19 cellular contexts compared by ENCODE assay signal in the genomic region with DNA sequence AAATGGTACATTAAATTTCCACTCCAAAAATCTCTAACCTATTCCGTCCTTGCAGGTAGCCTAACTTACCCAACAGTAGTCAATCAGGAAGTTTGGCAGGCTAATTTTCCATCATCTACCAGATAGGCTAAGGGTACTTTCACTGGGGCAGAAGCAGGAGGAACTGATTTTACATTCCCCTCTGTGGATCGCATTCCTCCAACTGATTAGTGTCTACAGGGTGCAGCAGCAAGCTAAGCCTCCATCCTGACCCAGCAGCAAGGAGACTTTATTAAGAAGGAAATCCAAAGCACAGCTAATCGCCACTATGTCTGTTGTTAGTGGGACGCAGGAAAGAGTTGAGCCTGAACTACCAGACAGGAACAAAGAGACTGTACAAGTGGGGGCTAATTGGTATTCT.
A peak's percentile ranks its signal among the peaks of the same experiment; 100 is the strongest.
DNase-seq lines count a peak whose midpoint lies in the region; ATAC-seq and TF ChIP-seq lines count a peak whose summit lies in the region.
"Had no signal": no experiment of that assay in that cellular context is flagged by ENCODE, and none has a peak within 500 bp of the region (broad histone marks: within the 10 kb centered on the region; RNA-seq: fewer than 3 reads in every experiment).

No MANE protein-coding gene starts in this region.

- H3K9me3 Mint-ChIP-seq in stimulated activated naive CD8-positive, alpha-beta T cell treated with anti-CD3 and anti-CD28 coated beads, Interleukin-15, Interleukin-2, amounts not matched to agents 100 ng/mL and 50 ng/mL, for 24 hours, result no peaks in the 10 kb centered on the region
- peaks cover 5% of the 10 kb centered on the region for H3K9me3 Mint-ChIP-seq in activated T-helper 2 cell treated with anti-CD3 and anti-CD28 coated beads, Interferon-gamma antibody, Interleukin-2, Interleukin-4, amounts not matched to agents 10 μg/mL and 5 μg/mL and 100 μg/mL, durations not matched to agents 14 hours and 24 hours and 36 hours
- peaks cover 7% of the 10 kb centered on the region for H3K9me3 Mint-ChIP-seq in endodermal cell

- no peaks in the 10 kb centered on the region for H3K36me3 ChIP-seq in mesendoderm (ENCODE audit: control insufficient read depth, insufficient read depth, low read length)
- H3K36me3 ChIP-seq in endodermal cell (ENCODE audit: control insufficient read depth, insufficient read depth, low read length), result no peaks in the 10 kb centered on the region
- H3K36me3 ChIP-seq: BLaER1, HAP-1, MG63 had no signal

- no peak overlapping the region for H3K18ac ChIP-seq in mesendoderm (ENCODE audit: low read length)

- H4K8ac ChIP-seq in mesendoderm (ENCODE audit: low read depth, low read length), result no peak overlapping the region

- H3K27me3 Mint-ChIP-seq in stimulated activated naive CD8-positive, alpha-beta T cell treated with anti-CD3 and anti-CD28 coated beads, Interleukin-15, Interleukin-2, amounts not matched to agents 100 ng/mL and 50 ng/mL, for 24 hours, result no peaks in the 10 kb centered on the region
- H3K27me3 Mint-ChIP-seq in activated T-helper 2 cell treated with anti-CD3 and anti-CD28 coated beads, Interferon-gamma antibody, Interleukin-2, Interleukin-4, amounts not matched to agents 10 μg/mL and 5 μg/mL and 100 μg/mL, durations not matched to agents 14 hours and 24 hours and 36 hours (ENCODE audit: low read depth), result no peaks in the 10 kb centered on the region
- H3K27me3 Mint-ChIP-seq in endodermal cell (ENCODE audit: insufficient read depth), result no peaks in the 10 kb centered on the region
- H3K27me3 Mint-ChIP-seq: CD4-positive, alpha-beta memory T cell had no signal

- H3K4me3 ChIP-seq in mesendoderm (ENCODE audit: low read length) (no peak overlapping the region), endodermal cell (ENCODE audit: low read length) (no peak overlapping the region)
- H3K4me3 ChIP-seq: BLaER1, GM12878, HAP-1, MG63 had no signal

- no peak overlapping the region for H4K5ac ChIP-seq in mesendoderm (ENCODE audit: low read length)

- H3K4me1 Mint-ChIP-seq in stimulated activated naive CD8-positive, alpha-beta T cell treated with anti-CD3 and anti-CD28 coated beads, Interleukin-15, Interleukin-2, amounts not matched to agents 100 ng/mL and 50 ng/mL, for 24 hours (ENCODE audit: low read depth), result peaks cover 51% of the 10 kb centered on the region
- peaks cover 40% of the 10 kb centered on the region for H3K4me1 Mint-ChIP-seq in activated T-helper 2 cell treated with anti-CD3 and anti-CD28 coated beads, Interferon-gamma antibody, Interleukin-2, Interleukin-4, amounts not matched to agents 10 μg/mL and 5 μg/mL and 100 μg/mL, durations not matched to agents 14 hours and 24 hours and 36 hours (ENCODE audit: low read depth)
- H3K4me1 Mint-ChIP-seq in endodermal cell, result peaks cover 19% of the 10 kb centered on the region

- H3K4me2 ChIP-seq in mesendoderm (ENCODE audit: low read length), result no peak overlapping the region
- H3K4me2 ChIP-seq: BLaER1 had no signal

- DNase-seq in stimulated activated naive CD8-positive, alpha-beta T cell treated with anti-CD3 and anti-CD28 coated beads, Interleukin-15, Interleukin-2, amounts not matched to agents 100 U/mL and 50 U/mL, for 24 hours, result no peak
- no peak for DNase-seq in activated T-helper 2 cell treated with anti-CD3 and anti-CD28 coated beads, Interferon-gamma antibody, Interleukin-2, Interleukin-4, amounts not matched to agents 10 μg/mL and 5 μg/mL and 100 μg/mL, durations not matched to agents 14 hours and 24 hours and 36 hours (ENCODE audit: low spot score)
- peak; percentile 45 for DNase-seq in mesendoderm
- DNase-seq in endodermal cell, result no peak
- no peak for DNase-seq in stimulated activated CD4-positive, alpha-beta T cell treated with anti-CD3 and anti-CD28 coated beads, Interleukin-1b, Interleukin-23, amount 100 ng/mL, for 48 hours
- DNase-seq in NCI-H2029 (lab: John Stamatoyannopoulos, UW), result no peak
- DNase-seq: CD4-positive, alpha-beta memory T cell; DMS53; Karpas-422; MG63; NCI-H1048; NCI-H1436; NCI-H1930; NCI-H526 treated with DMSO at 0.1 percent for 48 hours; SHP77 had no signal

- no peaks in the 10 kb centered on the region for H3K79me1 ChIP-seq in mesendoderm (ENCODE audit: low read length)

- no peak overlapping the region for H2BK5ac ChIP-seq in mesendoderm (ENCODE audit: low read length)

- intact Hi-C loops in activated T-helper 2 cell treated with anti-CD3 and anti-CD28 coated beads, Interferon-gamma antibody, Interleukin-2, Interleukin-4, amounts not matched to agents 10 μg/mL and 5 μg/mL and 100 μg/mL, durations not matched to agents 14 hours and 24 hours and 36 hours (cut with micrococcal nuclease), result no loop called here

- no CpG with 5 or more reads among the region's 4 CpGs for WGBS in mesendoderm (ENCODE audit: extremely low coverage, insufficient coverage, low lambda C conversion rate)
- 87 to 88% methylated on average over 4 of the region's 4 CpGs for WGBS in endodermal cell (ENCODE audit: insufficient coverage in 1 of 2, insufficient read length in 1 of 2), 2 experiments

- H3K9ac ChIP-seq in mesendoderm (ENCODE audit: low read length) (no peak overlapping the region), endodermal cell (ENCODE audit: extremely low read depth, low read length, poor library complexity, severe bottlenecking) (no peak overlapping the region)
- H3K9ac ChIP-seq: BLaER1 had no signal

- H3K27ac ChIP-seq in mesendoderm (ENCODE audit: low read depth, low read length) (no peak overlapping the region), endodermal cell (ENCODE audit: low read depth, low read length) (no peak overlapping the region)
- H3K27ac ChIP-seq: BLaER1 had no signal

- no peaks in the 10 kb centered on the region for H3K36me3 Mint-ChIP-seq in stimulated activated naive CD8-positive, alpha-beta T cell treated with anti-CD3 and anti-CD28 coated beads, Interleukin-15, Interleukin-2, amounts not matched to agents 100 ng/mL and 50 ng/mL, for 24 hours (ENCODE audit: low read depth)
- H3K36me3 Mint-ChIP-seq in activated T-helper 2 cell treated with anti-CD3 and anti-CD28 coated beads, Interferon-gamma antibody, Interleukin-2, Interleukin-4, amounts not matched to agents 10 μg/mL and 5 μg/mL and 100 μg/mL, durations not matched to agents 14 hours and 24 hours and 36 hours (ENCODE audit: low read depth), result peaks cover 28% of the 10 kb centered on the region
- peaks cover 2% of the 10 kb centered on the region for H3K36me3 Mint-ChIP-seq in endodermal cell (ENCODE audit: low read depth)

- ATAC-seq in stimulated activated naive CD8-positive, alpha-beta T cell treated with anti-CD3 and anti-CD28 coated beads, Interleukin-15, Interleukin-2, amounts not matched to agents 100 U/mL and 50 U/mL, for 24 hours, result no peak

- H3K4me3 Mint-ChIP-seq in stimulated activated naive CD8-positive, alpha-beta T cell treated with anti-CD3 and anti-CD28 coated beads, Interleukin-15, Interleukin-2, amounts not matched to agents 100 ng/mL and 50 ng/mL, for 24 hours, result no peak overlapping the region
- H3K4me3 Mint-ChIP-seq in activated T-helper 2 cell treated with anti-CD3 and anti-CD28 coated beads, Interferon-gamma antibody, Interleukin-2, Interleukin-4, amounts not matched to agents 10 μg/mL and 5 μg/mL and 100 μg/mL, durations not matched to agents 14 hours and 24 hours and 36 hours (ENCODE audit: low read depth), result no peak overlapping the region
- H3K4me3 Mint-ChIP-seq in endodermal cell, result no peak overlapping the region

- peaks cover 4% of the 10 kb centered on the region for H3K4me1 ChIP-seq in mesendoderm (ENCODE audit: control insufficient read depth, low read depth, low read length)
- H3K4me1 ChIP-seq in endodermal cell (ENCODE audit: control insufficient read depth, insufficient read depth, low read length), result no peaks in the 10 kb centered on the region
- H3K4me1 ChIP-seq: BLaER1, HAP-1 had no signal

- H3K9me3 ChIP-seq in endodermal cell (ENCODE audit: control insufficient read depth, low read length), result no peaks in the 10 kb centered on the region
- H3K9me3 ChIP-seq: BLaER1, MG63 had no signal

- H3K27ac Mint-ChIP-seq in stimulated activated naive CD8-positive, alpha-beta T cell treated with anti-CD3 and anti-CD28 coated beads, Interleukin-15, Interleukin-2, amounts not matched to agents 100 ng/mL and 50 ng/mL, for 24 hours, result peak overlapping the region; percentile 84
- H3K27ac Mint-ChIP-seq in activated T-helper 2 cell treated with anti-CD3 and anti-CD28 coated beads, Interferon-gamma antibody, Interleukin-2, Interleukin-4, amounts not matched to agents 10 μg/mL and 5 μg/mL and 100 μg/mL, durations not matched to agents 14 hours and 24 hours and 36 hours, result peak overlapping the region; percentile 24
- no peak overlapping the region for H3K27ac Mint-ChIP-seq in endodermal cell

- no peak overlapping the region for H2BK120ac ChIP-seq in mesendoderm (ENCODE audit: low read depth, low read length)

- no peak overlapping the region for H3K56ac ChIP-seq in mesendoderm (ENCODE audit: low read length)

- H2BK15ac ChIP-seq in mesendoderm (replicated peaks; ENCODE audit: low read depth), result no peak overlapping the region

- H3K4ac ChIP-seq in mesendoderm (ENCODE audit: low read depth, low read length), result no peak overlapping the region

- H3K79me2 ChIP-seq in mesendoderm (ENCODE audit: control insufficient read depth, insufficient read depth, low read length), result no peaks in the 10 kb centered on the region

- no peak overlapping the region for H3K23ac ChIP-seq in mesendoderm (ENCODE audit: low read length)

- TF ChIP-seq CTCF in endodermal cell (conservative IDR thresholded peaks at IDR 0.05), result no peak

- H2AK5ac ChIP-seq in mesendoderm (ENCODE audit: low read length), result no peak overlapping the region

- H3K27me3 ChIP-seq in mesendoderm (ENCODE audit: insufficient read depth, low read length, poor library complexity), result no peaks in the 10 kb centered on the region
- no peaks in the 10 kb centered on the region for H3K27me3 ChIP-seq in endodermal cell (ENCODE audit: control insufficient read depth, insufficient read depth, low read length, poor library complexity, severe bottlenecking)
- H3K27me3 ChIP-seq: BLaER1, MG63 had no signal
